Comparison of ENCODE assay signal across 21 cellular contexts in genomic region chr10:64174666-64175265, GRCh38.
"Had no signal": no experiment of that assay in that cellular context is flagged by ENCODE, and none has a peak within 500 bp of the region (broad histone marks: within the 10 kb centered on the region; RNA-seq: fewer than 3 reads in every experiment).

No MANE protein-coding gene starts in this region.

- H3K27ac ChIP-seq: Peyer's patch, RWPE1, SJCRH30 had no signal

- DNase-seq: activated CD4-positive, alpha-beta T cell treated with anti-CD3 and anti-CD28 coated beads for 48 hours; activated CD4-positive, alpha-beta T cell treated with anti-CD3 and anti-CD28 coated beads, Interleukin-2, amount 50 U/mL, for 4 hours; activated CD4-positive, CD25-positive, alpha-beta regulatory T cell treated with anti-CD3 and anti-CD28 coated beads, Interleukin-2, amount 50 U/mL, for 72 hours; activated CD8-positive, alpha-beta memory T cell treated with anti-CD3 and anti-CD28 coated beads, Interleukin-2, amount 50 U/mL, for 48 hours; activated CD8-positive, alpha-beta T cell treated with anti-CD3 and anti-CD28 coated beads, Interleukin-2, amount 10 ng/mL, durations not matched to agents 7 days and 5 days; activated effector memory CD4-positive, alpha-beta T cell treated with Interleukin-2 at 50 U/mL for 16 hours; activated naive CD4-positive, alpha-beta T cell; activated T-cell treated with anti-CD3 and anti-CD28 coated beads, Interleukin-2, amount 50 U/mL, for 1 hour; aorta; KG1; NCI-H1092; NCI-H1417; NCI-H1930; NCI-H345; NCI-H748 treated with DMSO at 0.1 percent for 48 hours; Peyer's patch; Right ventricle myocardium superior; SJCRH30 had no signal

- ATAC-seq: activated CD8-positive, alpha-beta T cell treated with anti-CD3 and anti-CD28 coated beads, Interleukin-2, amount 10 ng/mL, durations not matched to agents 7 days and 5 days; SK-N-SH treated with all-trans-retinoic acid at 6 μM for 48 hours; WTC11 had no signal
